ENCODE assay signal across 17 cellular contexts in genomic region chr20:4156411-4156810, GRCh38. TPM values are rescaled to one million over a fixed set of nuclear protein-coding genes. Genes with fewer than 3 reads are reported as not detected.
DNase-seq lines count a peak whose midpoint lies in the region; FAIRE-seq and TF ChIP-seq lines count a peak whose summit lies in the region.
"Had no signal": no experiment of that assay in that cellular context is flagged by ENCODE, and none has a peak within 500 bp of the region (broad histone marks: within the 10 kb centered on the region; RNA-seq: fewer than 3 reads in every experiment).

No MANE protein-coding gene starts in this region.

- H3K27ac ChIP-seq in mammary epithelial cell (ENCODE audit: insufficient read depth, low read depth, low read length) = no peak overlapping the region
- H3K27ac ChIP-seq in dorsolateral prefrontal cortex = peak overlapping the region in 36 of 59 donors; percentile 12 to 89 (median 74)

- CTCF ChIA-PET in MCF 10A (lab: Yijun Ruan, JAX) = interaction anchor here (0.7 to 1.5 kb wide), 3 partner anchors 37 to 983 kb away, joined by 3 to 4 read pairs (median 4); partner anchors contain the start of gene LZTS3
- CTCF ChIA-PET in mammary epithelial cell (lab: Charles Lee; ENCODE audit: low non-redundant PET) = no interaction called here

- no peaks in the 10 kb centered on the region for H4K20me1 ChIP-seq in mammary epithelial cell (ENCODE audit: insufficient read depth, low read length)

- H3K4me3 ChIP-seq in mammary epithelial cell (replicated peaks in 1 of 3; ENCODE audit: insufficient read depth in 1 of 3, low read depth in 2 of 3, low read length in 3 of 3) (no peak overlapping the region), dorsolateral prefrontal cortex (no peak overlapping the region)
- H3K4me3 ChIP-seq: HAP-1 had no signal

- H3K9ac ChIP-seq in mammary epithelial cell (ENCODE audit: insufficient read depth, low read length) = no peak overlapping the region

- H3K27me3 ChIP-seq in mammary epithelial cell (ENCODE audit: insufficient read depth, low read length) = no peaks in the 10 kb centered on the region
- no peaks in the 10 kb centered on the region for H3K27me3 ChIP-seq in dorsolateral prefrontal cortex

- no peak overlapping the region for H3K27ac Mint-ChIP-seq in MCF 10A (ENCODE audit: low read depth, unreplicated experiment)

- POLR2A ChIA-PET in MCF 10A (lab: Yijun Ruan, JAX) = interaction anchor here (0.6 kb wide), 1 partner anchor 856 kb away, joined by 5 read pairs; no protein-coding TSS in a partner anchor

- H3K79me2 ChIP-seq in mammary epithelial cell (ENCODE audit: insufficient read depth, low read length) = peaks cover 15% of the 10 kb centered on the region

- no peak overlapping the region for H3K4me3 Mint-ChIP-seq in MCF 10A (ENCODE audit: unreplicated experiment)

- H3K9me3 Mint-ChIP-seq in MCF 10A (ENCODE audit: unreplicated experiment) = no peaks in the 10 kb centered on the region

- BruUV-seq in MCF 10A (replicated peaks; lab: Mats Ljungman, UMichigan) (no TSS peak), mammary epithelial cell (replicated peaks; lab: Mats Ljungman, UMichigan) (no TSS peak)

- peaks cover 38% of the 10 kb centered on the region for H3K4me1 Mint-ChIP-seq in MCF 10A (ENCODE audit: insufficient read depth, unreplicated experiment)

- in situ Hi-C loops in mammary epithelial cell (cut with MboI; ENCODE audit: low sequenced_read_pairs in 2 of 2) = no loop called here

- TF ChIP-seq CTCF in MCF 10A (IDR thresholded peaks at IDR 0.05; ENCODE audit: unreplicated experiment) (no peak), mammary epithelial cell (conservative IDR thresholded peaks at IDR 0.05 in 1 of 2, IDR thresholded peaks at IDR 0.05 in 1 of 2; ENCODE audit: extremely low read depth in 1 of 2, insufficient read depth in 1 of 2, low read depth in 1 of 2, low read length in 2 of 2) (no peak), dorsolateral prefrontal cortex (IDR thresholded peaks at IDR 0.05 in 54 of 56, conservative IDR thresholded peaks at IDR 0.05 in 2 of 56; ENCODE audit: low read depth in 1 of 56, partially characterized antibody in 56 of 56) (no peak)

- 83% methylated on average over 3 of the region's 3 CpGs for WGBS in mammary epithelial cell (ENCODE audit: low coverage, missing lambda C conversion rate)

- DNase-seq in MCF 10A (ENCODE audit: unreplicated experiment) (peak; percentile 32), mammary epithelial cell (no peak), dorsolateral prefrontal cortex (no peak), mucosa of gallbladder (ENCODE audit: low spot score) (peak; percentile 80), T-helper 1 cell (no peak), frontal cortex (ENCODE audit: low spot score in 2 of 2) (no peak), NCI-H510A treated with DMSO at 0.1 percent for 48 hours (lab: John Stamatoyannopoulos, UW) (no peak)
- DNase-seq in stimulated activated naive CD4-positive, alpha-beta T cell (lab: John Stamatoyannopoulos, UW) = no peak
- DNase-seq: Caco-2, NCI-H1048, NCI-H446, NCI-H748 treated with DMSO at 0.1 percent for 48 hours, SHP77 treated with DMSO at 0.1 percent for 48 hours had no signal

- dilution Hi-C loops in mammary epithelial cell (cut with HindIII; ENCODE audit: low sequenced_read_pairs) = no loop called here

- peaks cover 21% of the 10 kb centered on the region for H3K4me1 ChIP-seq in mammary epithelial cell (ENCODE audit: insufficient read depth, low read length)
- H3K4me1 ChIP-seq: HAP-1 had no signal

- no peaks in the 10 kb centered on the region for H3K36me3 Mint-ChIP-seq in MCF 10A (ENCODE audit: insufficient read depth, unreplicated experiment)

- intact Hi-C loops in MCF 10A (cut with micrococcal nuclease) (no loop called here), mammary epithelial cell (cut with micrococcal nuclease) (no loop called here), dorsolateral prefrontal cortex (cut with DNase I) (loop anchor here in 1 of 2 donors (10.0 kb wide), 1 partner anchor 262 kb away; no protein-coding TSS in a partner anchor)

- no peak for FAIRE-seq in frontal cortex (lab: Jason Lieb, UNC)
- FAIRE-seq: A204.1, HTR-8/SVneo, RCC 7860 had no signal

- no peak overlapping the region for H3K4me2 ChIP-seq in mammary epithelial cell (ENCODE audit: insufficient read depth, low read depth, low read length)

- no peak overlapping the region for H2AFZ ChIP-seq in mammary epithelial cell (ENCODE audit: low read depth, low read length)

- H3K27me3 Mint-ChIP-seq in MCF 10A (ENCODE audit: insufficient read depth, unreplicated experiment) = no peaks in the 10 kb centered on the region

- H3K9me3 ChIP-seq in mammary epithelial cell (replicated peaks; ENCODE audit: insufficient read depth, low read length) = no peaks in the 10 kb centered on the region
- H3K9me3 ChIP-seq: Caco-2, HAP-1 had no signal

- no peaks in the 10 kb centered on the region for H3K36me3 ChIP-seq in mammary epithelial cell (ENCODE audit: insufficient read depth, low read length)
- H3K36me3 ChIP-seq: HAP-1 had no signal

RNA-seq across cellular contexts. Expression of gene SMOX, which starts 7.8 kb away (rescaled TPM):
- total RNA-seq in MCF 10A (2022) (42.3 and 48.6 TPM in 2 replicates), mammary epithelial cell (10 to 100 TPM in 1 of 2 donors, 1 to 10 TPM in 1; 6.5 to 16.4 TPM), dorsolateral prefrontal cortex (100 to 1,000 TPM in 2 of 120 experiments, 10 to 100 TPM in 118; 28.1 to 182 (median 50.5) TPM), mucosa of gallbladder (57.3 TPM), frontal cortex (8.6 TPM)
- polyA plus RNA-seq in mammary epithelial cell = 5.4 TPM
- 6.7 TPM for polyA minus RNA-seq in mammary epithelial cell

Comparison
In these comparisons a context has a peak if more than half of its experiments do, and no peak if none do; other contexts are left out.
1. DNase-seq: peak in MCF 10A (single experiment) and mucosa of gallbladder (single experiment); none in mammary epithelial cell (single experiment), dorsolateral prefrontal cortex (0 of 10), stimulated activated naive CD4-positive, alpha-beta T cell (0 of 6), T-helper 1 cell (0 of 5), frontal cortex (0 of 2) and NCI-H510A treated with DMSO at 0.1 percent for 48 hours (single experiment).